ENCODE assay signal across 1 cellular context in genomic region chr2:219229375-219230200, GRCh38.
TF ChIP-seq lines count a peak whose summit lies in the region.

Gene ANKZF1, plus strand, starts transcription at chr2:219229806. Its CDS starts 452 bp downstream, at chr2:219230258.
A gene with protein sequence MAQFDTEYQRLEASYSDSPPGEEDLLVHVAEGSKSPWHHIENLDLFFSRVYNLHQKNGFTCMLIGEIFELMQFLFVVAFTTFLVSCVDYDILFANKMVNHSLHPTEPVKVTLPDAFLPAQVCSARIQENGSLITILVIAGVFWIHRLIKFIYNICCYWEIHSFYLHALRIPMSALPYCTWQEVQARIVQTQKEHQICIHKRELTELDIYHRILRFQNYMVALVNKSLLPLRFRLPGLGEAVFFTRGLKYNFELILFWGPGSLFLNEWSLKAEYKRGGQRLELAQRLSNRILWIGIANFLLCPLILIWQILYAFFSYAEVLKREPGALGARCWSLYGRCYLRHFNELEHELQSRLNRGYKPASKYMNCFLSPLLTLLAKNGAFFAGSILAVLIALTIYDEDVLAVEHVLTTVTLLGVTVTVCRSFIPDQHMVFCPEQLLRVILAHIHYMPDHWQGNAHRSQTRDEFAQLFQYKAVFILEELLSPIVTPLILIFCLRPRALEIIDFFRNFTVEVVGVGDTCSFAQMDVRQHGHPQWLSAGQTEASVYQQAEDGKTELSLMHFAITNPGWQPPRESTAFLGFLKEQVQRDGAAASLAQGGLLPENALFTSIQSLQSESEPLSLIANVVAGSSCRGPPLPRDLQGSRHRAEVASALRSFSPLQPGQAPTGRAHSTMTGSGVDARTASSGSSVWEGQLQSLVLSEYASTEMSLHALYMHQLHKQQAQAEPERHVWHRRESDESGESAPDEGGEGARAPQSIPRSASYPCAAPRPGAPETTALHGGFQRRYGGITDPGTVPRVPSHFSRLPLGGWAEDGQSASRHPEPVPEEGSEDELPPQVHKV (minus strand): TSS chr2:219229636. CDS start chr2:219228024, 1,612 bp downstream.

TF ChIP-seq in HepG2, 621 proteins besides CTCF, POLR2A, EP300 and RAD21 (continued from another document and continues in another):
- TF ChIP-seq E2F2 (CRISPR knock-in tag; IDR thresholded peaks at IDR 0.05; ENCODE audit: borderline replicate concordance) (0 out of 2 replicates have a peak, but pooled peaks have one; percentile 84), SRSF9 (IDR thresholded peaks at IDR 0.05; ENCODE audit: borderline replicate concordance, insufficient read depth, low read depth, low read length, poor library complexity, severe bottlenecking) (no peak), ZSCAN30 (CRISPR knock-in tag; IDR thresholded peaks at IDR 0.05) (no peak), DPF2 (CRISPR knock-in tag; IDR thresholded peaks at IDR 0.05; ENCODE audit: borderline replicate concordance, low read depth) (no peak), SRY (CRISPR knock-in tag; IDR thresholded peaks at IDR 0.05) (peak; percentile 38; the same call in 1 of the 2 replicates), NFATC3 (CRISPR knock-in tag; IDR thresholded peaks at IDR 0.05) (peak; percentile 75; the same call in 1 of the 2 replicates), HES4 (CRISPR knock-in tag; IDR thresholded peaks at IDR 0.05; ENCODE audit: borderline replicate concordance) (no peak), CCAR2 (optimal IDR thresholded peaks at IDR 0.05; ENCODE audit: low read depth, low read length) (no peak), ZNF326 (CRISPR knock-in tag; IDR thresholded peaks at IDR 0.05; ENCODE audit: borderline replicate concordance) (no peak), SNAPC2 (CRISPR knock-in tag; IDR thresholded peaks at IDR 0.05) (peak; percentile 56; the same call in 1 of the 2 replicates), TARDBP (CRISPR knock-in tag; IDR thresholded peaks at IDR 0.05) (peak; percentile 60), ZNF138 (CRISPR knock-in tag; IDR thresholded peaks at IDR 0.05; ENCODE audit: low read depth) (no peak), MIER3 (CRISPR knock-in tag; IDR thresholded peaks at IDR 0.05; ENCODE audit: borderline replicate concordance) (peak; percentile 67; the same call in 1 of the 2 replicates), ARHGAP35 (CRISPR knock-in tag; IDR thresholded peaks at IDR 0.05; ENCODE audit: borderline replicate concordance) (peak; percentile 6; the same call in 1 of the 2 replicates), ISX (CRISPR knock-in tag; conservative IDR thresholded peaks at IDR 0.05) (0 out of 2 replicates have a peak, but pooled peaks have one; percentile 80), PHF5A (CRISPR knock-in tag; IDR thresholded peaks at IDR 0.05; ENCODE audit: low read depth, unreplicated experiment) (peak; percentile 57), ZNF3 (CRISPR knock-in tag; IDR thresholded peaks at IDR 0.05) (no peak), ZBTB7A (CRISPR knock-in tag; IDR thresholded peaks at IDR 0.05) (no peak), FOSL1 (CRISPR knock-in tag; IDR thresholded peaks at IDR 0.05; ENCODE audit: borderline replicate concordance) (no peak), CEBPB (IDR thresholded peaks at IDR 0.05; ENCODE audit: borderline replicate concordance, low read depth, low read length) (peak; percentile 75; the same call in 1 of the 2 replicates), PITX1 (CRISPR knock-in tag; IDR thresholded peaks at IDR 0.05) (peak; percentile 61), MAFF (IDR thresholded peaks at IDR 0.05; ENCODE audit: low read depth, low read length) (0 out of 2 replicates have a peak, but pooled peaks have one; percentile 0), ZNF205 (CRISPR knock-in tag; IDR thresholded peaks at IDR 0.05) (no peak), RNF2 (conservative IDR thresholded peaks at IDR 0.05; ENCODE audit: low read depth) (peak; percentile 65), YEATS2 (CRISPR knock-in tag; IDR thresholded peaks at IDR 0.05; ENCODE audit: borderline replicate concordance) (peak; percentile 90; the same call in 1 of the 2 replicates), ZNF496 (CRISPR knock-in tag; IDR thresholded peaks at IDR 0.05; ENCODE audit: insufficient replicate concordance) (no peak), ZNF572 (CRISPR knock-in tag; IDR thresholded peaks at IDR 0.05) (0 out of 2 replicates have a peak, but pooled peaks have one; percentile 35), ZNF17 (CRISPR knock-in tag; IDR thresholded peaks at IDR 0.05) (no peak), ZNF530 (CRISPR knock-in tag; IDR thresholded peaks at IDR 0.05; ENCODE audit: low read depth) (no peak), E2F1 (CRISPR knock-in tag; IDR thresholded peaks at IDR 0.05) (peak; percentile 8; the same call in 1 of the 2 replicates), KLF16 (CRISPR knock-in tag; IDR thresholded peaks at IDR 0.05) (peak in 1 of 2 experiments; percentile 88; a peak in 1 of 4 replicates), RCOR2 (CRISPR knock-in tag; IDR thresholded peaks at IDR 0.05) (no peak), NPAS2 (CRISPR knock-in tag; IDR thresholded peaks at IDR 0.05; ENCODE audit: borderline replicate concordance) (no peak), HOXA9 (CRISPR knock-in tag; IDR thresholded peaks at IDR 0.05; ENCODE audit: borderline replicate concordance) (no peak)
- TF ChIP-seq, protein P1, sequence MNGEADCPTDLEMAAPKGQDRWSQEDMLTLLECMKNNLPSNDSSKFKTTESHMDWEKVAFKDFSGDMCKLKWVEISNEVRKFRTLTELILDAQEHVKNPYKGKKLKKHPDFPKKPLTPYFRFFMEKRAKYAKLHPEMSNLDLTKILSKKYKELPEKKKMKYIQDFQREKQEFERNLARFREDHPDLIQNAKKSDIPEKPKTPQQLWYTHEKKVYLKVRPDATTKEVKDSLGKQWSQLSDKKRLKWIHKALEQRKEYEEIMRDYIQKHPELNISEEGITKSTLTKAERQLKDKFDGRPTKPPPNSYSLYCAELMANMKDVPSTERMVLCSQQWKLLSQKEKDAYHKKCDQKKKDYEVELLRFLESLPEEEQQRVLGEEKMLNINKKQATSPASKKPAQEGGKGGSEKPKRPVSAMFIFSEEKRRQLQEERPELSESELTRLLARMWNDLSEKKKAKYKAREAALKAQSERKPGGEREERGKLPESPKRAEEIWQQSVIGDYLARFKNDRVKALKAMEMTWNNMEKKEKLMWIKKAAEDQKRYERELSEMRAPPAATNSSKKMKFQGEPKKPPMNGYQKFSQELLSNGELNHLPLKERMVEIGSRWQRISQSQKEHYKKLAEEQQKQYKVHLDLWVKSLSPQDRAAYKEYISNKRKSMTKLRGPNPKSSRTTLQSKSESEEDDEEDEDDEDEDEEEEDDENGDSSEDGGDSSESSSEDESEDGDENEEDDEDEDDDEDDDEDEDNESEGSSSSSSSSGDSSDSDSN (CRISPR knock-in tag; IDR thresholded peaks at IDR 0.05) = peak; percentile 80
- TF ChIP-seq, protein P2, sequence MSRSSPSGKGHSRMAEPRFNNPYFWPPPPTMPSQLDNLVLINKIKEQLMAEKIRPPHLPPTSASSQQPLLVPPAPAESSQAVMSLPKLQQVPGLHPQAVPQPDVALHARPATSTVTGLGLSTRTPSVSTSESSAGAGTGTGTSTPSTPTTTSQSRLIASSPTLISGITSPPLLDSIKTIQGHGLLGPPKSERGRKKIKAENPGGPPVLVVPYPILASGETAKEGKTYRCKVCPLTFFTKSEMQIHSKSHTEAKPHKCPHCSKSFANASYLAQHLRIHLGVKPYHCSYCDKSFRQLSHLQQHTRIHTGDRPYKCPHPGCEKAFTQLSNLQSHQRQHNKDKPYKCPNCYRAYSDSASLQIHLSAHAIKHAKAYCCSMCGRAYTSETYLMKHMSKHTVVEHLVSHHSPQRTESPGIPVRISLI (CRISPR knock-in tag; IDR thresholded peaks at IDR 0.05; ENCODE audit: borderline replicate concordance) = no peak
- TF ChIP-seq, protein P3, sequence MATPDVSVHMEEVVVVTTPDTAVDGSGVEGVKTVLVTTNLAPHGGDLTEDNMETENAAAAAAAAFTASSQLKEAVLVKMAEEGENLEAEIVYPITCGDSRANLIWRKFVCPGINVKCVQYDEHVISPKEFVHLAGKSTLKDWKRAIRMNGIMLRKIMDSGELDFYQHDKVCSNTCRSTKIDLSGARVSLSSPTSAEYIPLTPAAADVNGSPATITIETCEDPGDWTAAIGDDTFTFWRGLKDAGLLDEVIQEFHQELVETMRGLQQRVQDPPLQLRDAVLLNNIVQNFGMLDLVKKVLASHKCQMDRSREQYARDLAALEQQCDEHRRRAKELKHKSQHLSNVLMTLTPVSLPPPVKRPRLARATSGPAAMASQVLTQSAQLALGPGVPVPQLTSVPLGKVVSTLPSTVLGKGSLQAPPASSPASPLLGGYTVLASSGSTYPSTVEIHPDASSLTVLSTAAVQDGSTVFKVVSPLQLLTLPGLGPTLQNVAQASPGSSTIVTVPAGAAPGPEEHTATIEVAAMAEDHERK (CRISPR knock-in tag; IDR thresholded peaks at IDR 0.05; ENCODE audit: low read depth) = peak; percentile 56; the same call in 1 of the 2 replicates
- TF ChIP-seq, protein P4, sequence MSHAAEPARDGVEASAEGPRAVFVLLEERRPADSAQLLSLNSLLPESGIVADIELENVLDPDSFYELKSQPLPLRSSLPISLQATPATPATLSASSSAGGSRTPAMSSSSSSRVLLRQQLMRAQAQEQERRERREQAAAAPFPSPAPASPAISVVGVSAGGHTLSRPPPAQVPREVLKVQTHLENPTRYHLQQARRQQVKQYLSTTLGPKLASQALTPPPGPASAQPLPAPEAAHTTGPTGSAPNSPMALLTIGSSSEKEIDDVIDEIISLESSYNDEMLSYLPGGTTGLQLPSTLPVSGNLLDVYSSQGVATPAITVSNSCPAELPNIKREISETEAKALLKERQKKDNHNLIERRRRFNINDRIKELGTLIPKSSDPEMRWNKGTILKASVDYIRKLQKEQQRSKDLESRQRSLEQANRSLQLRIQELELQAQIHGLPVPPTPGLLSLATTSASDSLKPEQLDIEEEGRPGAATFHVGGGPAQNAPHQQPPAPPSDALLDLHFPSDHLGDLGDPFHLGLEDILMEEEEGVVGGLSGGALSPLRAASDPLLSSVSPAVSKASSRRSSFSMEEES (CRISPR knock-in tag; IDR thresholded peaks at IDR 0.05) = 0 out of 2 replicates have a peak, but pooled peaks have one; percentile 13
- TF ChIP-seq, protein P5, sequence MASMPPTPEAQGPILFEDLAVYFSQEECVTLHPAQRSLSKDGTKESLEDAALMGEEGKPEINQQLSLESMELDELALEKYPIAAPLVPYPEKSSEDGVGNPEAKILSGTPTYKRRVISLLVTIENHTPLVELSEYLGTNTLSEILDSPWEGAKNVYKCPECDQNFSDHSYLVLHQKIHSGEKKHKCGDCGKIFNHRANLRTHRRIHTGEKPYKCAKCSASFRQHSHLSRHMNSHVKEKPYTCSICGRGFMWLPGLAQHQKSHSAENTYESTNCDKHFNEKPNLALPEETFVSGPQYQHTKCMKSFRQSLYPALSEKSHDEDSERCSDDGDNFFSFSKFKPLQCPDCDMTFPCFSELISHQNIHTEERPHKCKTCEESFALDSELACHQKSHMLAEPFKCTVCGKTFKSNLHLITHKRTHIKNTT (CRISPR knock-in tag; IDR thresholded peaks at IDR 0.05) = no peak
- TF ChIP-seq, protein P6, sequence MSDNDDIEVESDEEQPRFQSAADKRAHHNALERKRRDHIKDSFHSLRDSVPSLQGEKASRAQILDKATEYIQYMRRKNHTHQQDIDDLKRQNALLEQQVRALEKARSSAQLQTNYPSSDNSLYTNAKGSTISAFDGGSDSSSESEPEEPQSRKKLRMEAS (IDR thresholded peaks at IDR 0.05) = no peak; the same call in 1 of the 2 replicates
- TF ChIP-seq, protein P7, sequence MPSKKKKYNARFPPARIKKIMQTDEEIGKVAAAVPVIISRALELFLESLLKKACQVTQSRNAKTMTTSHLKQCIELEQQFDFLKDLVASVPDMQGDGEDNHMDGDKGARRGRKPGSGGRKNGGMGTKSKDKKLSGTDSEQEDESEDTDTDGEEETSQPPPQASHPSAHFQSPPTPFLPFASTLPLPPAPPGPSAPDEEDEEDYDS (CRISPR knock-in tag; IDR thresholded peaks at IDR 0.05) = peak; percentile 86
- TF ChIP-seq, protein P8, sequence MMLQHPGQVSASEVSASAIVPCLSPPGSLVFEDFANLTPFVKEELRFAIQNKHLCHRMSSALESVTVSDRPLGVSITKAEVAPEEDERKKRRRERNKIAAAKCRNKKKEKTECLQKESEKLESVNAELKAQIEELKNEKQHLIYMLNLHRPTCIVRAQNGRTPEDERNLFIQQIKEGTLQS (CRISPR knock-in tag; IDR thresholded peaks at IDR 0.05) = peak; percentile 6; the same call in 1 of the 2 replicates
- TF ChIP-seq, protein P9, sequence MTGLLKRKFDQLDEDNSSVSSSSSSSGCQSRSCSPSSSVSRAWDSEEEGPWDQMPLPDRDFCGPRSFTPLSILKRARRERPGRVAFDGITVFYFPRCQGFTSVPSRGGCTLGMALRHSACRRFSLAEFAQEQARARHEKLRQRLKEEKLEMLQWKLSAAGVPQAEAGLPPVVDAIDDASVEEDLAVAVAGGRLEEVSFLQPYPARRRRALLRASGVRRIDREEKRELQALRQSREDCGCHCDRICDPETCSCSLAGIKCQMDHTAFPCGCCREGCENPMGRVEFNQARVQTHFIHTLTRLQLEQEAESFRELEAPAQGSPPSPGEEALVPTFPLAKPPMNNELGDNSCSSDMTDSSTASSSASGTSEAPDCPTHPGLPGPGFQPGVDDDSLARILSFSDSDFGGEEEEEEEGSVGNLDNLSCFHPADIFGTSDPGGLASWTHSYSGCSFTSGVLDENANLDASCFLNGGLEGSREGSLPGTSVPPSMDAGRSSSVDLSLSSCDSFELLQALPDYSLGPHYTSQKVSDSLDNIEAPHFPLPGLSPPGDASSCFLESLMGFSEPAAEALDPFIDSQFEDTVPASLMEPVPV (CRISPR knock-in tag; IDR thresholded peaks at IDR 0.05) = peak; percentile 81; the same call in 1 of the 2 replicates
- TF ChIP-seq, protein P10, sequence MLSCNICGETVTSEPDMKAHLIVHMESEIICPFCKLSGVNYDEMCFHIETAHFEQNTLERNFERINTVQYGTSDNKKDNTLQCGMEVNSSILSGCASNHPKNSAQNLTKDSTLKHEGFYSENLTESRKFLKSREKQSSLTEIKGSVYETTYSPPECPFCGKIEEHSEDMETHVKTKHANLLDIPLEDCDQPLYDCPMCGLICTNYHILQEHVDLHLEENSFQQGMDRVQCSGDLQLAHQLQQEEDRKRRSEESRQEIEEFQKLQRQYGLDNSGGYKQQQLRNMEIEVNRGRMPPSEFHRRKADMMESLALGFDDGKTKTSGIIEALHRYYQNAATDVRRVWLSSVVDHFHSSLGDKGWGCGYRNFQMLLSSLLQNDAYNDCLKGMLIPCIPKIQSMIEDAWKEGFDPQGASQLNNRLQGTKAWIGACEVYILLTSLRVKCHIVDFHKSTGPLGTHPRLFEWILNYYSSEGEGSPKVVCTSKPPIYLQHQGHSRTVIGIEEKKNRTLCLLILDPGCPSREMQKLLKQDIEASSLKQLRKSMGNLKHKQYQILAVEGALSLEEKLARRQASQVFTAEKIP (CRISPR knock-in tag; IDR thresholded peaks at IDR 0.05; ENCODE audit: borderline replicate concordance) = no peak
